8 cellular contexts compared by ENCODE assay signal in the genomic region with DNA sequence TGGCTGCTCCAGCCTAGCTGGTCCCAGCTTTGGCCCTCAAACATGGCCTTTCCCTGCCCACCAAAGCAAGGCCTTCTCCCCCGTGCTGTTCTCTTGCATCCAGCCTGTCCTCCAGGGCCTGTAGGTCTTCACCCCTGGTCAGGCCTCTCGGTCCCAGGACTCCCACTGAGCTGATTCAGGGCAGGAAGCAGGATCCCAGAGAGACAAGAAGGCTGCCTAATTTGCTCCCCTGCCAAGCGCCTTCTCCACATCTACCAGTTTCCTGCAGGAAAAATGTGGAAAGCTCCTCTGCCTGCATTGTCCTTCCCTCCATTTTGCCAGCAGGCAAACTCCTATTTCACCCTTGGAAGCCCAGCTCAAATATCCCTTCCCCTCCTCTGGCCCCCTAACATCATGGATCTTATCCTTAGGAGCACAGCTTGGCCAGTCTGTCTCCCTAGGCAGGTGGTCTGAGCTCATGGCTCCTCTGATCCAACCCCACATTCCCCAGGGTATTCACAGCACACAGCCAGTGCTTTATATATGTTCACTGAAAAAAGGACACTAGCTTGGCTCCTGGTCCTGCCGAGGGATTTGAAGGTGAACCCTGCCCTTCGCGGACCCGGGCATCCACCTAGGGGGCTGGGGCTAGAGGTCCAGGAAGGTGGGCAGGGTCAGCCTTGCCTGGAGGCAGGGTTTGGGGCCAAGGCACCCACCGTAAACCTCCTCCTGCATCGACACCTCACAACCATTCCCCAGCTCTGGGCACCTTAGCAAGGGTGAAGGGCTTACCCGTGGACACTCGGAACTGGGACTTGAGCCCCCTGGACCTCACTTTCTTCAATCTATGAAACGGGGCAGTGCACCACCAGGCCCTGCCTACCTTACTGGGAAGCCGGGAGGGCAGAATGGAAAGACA. TPM values are rescaled to one million over a fixed set of nuclear protein-coding genes. Genes with fewer than 3 reads are reported as not detected.
DNase-seq lines count a peak whose midpoint lies in the region; ATAC-seq and TF ChIP-seq lines count a peak whose summit lies in the region.

No MANE protein-coding gene starts in this region.

- H3K4me1 ChIP-seq in Loucy (ENCODE audit: insufficient read depth, low read length, poor library complexity, severe bottlenecking) (peaks cover 39% of the 10 kb centered on the region), breast epithelium (peaks cover 7 to 11% of the 10 kb centered on the region in 2 donors), mesendoderm (ENCODE audit: control insufficient read depth, low read depth, low read length) (peaks cover 11% of the 10 kb centered on the region), aorta (ENCODE audit: control insufficient read depth in 1 of 2, insufficient read depth in 2 of 2, low read length in 2 of 2) (peaks cover 0 to 1% of the 10 kb centered on the region in 2 donors)

- H3K36me3 Mint-ChIP-seq in CD4-positive, alpha-beta T cell (ENCODE audit: low read depth) = peaks cover 42% of the 10 kb centered on the region

- H2BK15ac ChIP-seq in mesendoderm (replicated peaks; ENCODE audit: low read depth) = no peak overlapping the region

- intact Hi-C loops in CD4-positive, alpha-beta T cell (cut with DNase I, micrococcal nuclease) = loop anchor here in 1 of 2 experiments (2.0 to 10.0 kb wide), 5 partner anchors 120 to 1342 kb away; a partner anchor contains a TSS
- intact Hi-C loops in breast epithelium (cut with DNase I; ENCODE audit: low total_unique reads) = no loop called here
- intact Hi-C loops in aorta (cut with DNase I) = loop anchor here in 1 of 2 donors (5.0 kb wide), 1 partner anchor 40 kb away; a partner anchor contains a TSS

- peaks cover 52% of the 10 kb centered on the region for H3K4me1 Mint-ChIP-seq in CD4-positive, alpha-beta T cell (ENCODE audit: low read depth)

- peaks cover 40% of the 10 kb centered on the region for H4K20me1 ChIP-seq in Loucy (ENCODE audit: insufficient read depth, low read length, poor library complexity, severe bottlenecking)

- peak overlapping the region; percentile 96 for H3K18ac ChIP-seq in mesendoderm (ENCODE audit: low read length)

- CTCF ChIA-PET in CD4-positive, alpha-beta T cell (lab: Charles Lee) = no interaction called here

- no peak overlapping the region for H3K27ac ChIP-seq in CD4-positive, alpha-beta T cell (ENCODE audit: low read depth, low read length)
- H3K27ac ChIP-seq in breast epithelium (peak overlapping the region; percentile 98 to 99), mesendoderm (ENCODE audit: low read depth, low read length) (peak overlapping the region; percentile 91), aorta (ENCODE audit: low read depth in 1 of 2, low read length in 2 of 2) (no peak overlapping the region)

- peaks cover 13% of the 10 kb centered on the region for H3K79me1 ChIP-seq in mesendoderm (ENCODE audit: low read length)

- H2BK120ac ChIP-seq in mesendoderm (ENCODE audit: low read depth, low read length) = peak overlapping the region; percentile 85

- H4K8ac ChIP-seq in mesendoderm (ENCODE audit: low read depth, low read length) = no peak overlapping the region

- H3K56ac ChIP-seq in mesendoderm (ENCODE audit: low read length) = peak overlapping the region; percentile 95

- H3K4me2 ChIP-seq in Loucy (ENCODE audit: low read depth, low read length, poor library complexity, severe bottlenecking) (peak overlapping the region; percentile 100), mesendoderm (ENCODE audit: low read length) (peak overlapping the region; percentile 85)

- H3K27me3 Mint-ChIP-seq in CD4-positive, alpha-beta T cell = no peaks in the 10 kb centered on the region

- no peaks in the 10 kb centered on the region for H3K9me3 ChIP-seq in CD4-positive, alpha-beta T cell (ENCODE audit: control insufficient read depth, low read length)
- H3K9me3 ChIP-seq in Loucy (ENCODE audit: insufficient read depth, low read depth, low read length) = no peaks in the 10 kb centered on the region
- no peaks in the 10 kb centered on the region for H3K9me3 ChIP-seq in breast epithelium
- H3K9me3 ChIP-seq in aorta (ENCODE audit: control insufficient read depth, low read length) = no peaks in the 10 kb centered on the region

- peak overlapping the region; percentile 95 for H3K4me3 Mint-ChIP-seq in CD4-positive, alpha-beta T cell

- peak overlapping the region; percentile 99 for H3K4ac ChIP-seq in mesendoderm (ENCODE audit: low read depth, low read length)

- no peaks in the 10 kb centered on the region for H3K27me3 ChIP-seq in CD4-positive, alpha-beta T cell (ENCODE audit: control insufficient read depth, insufficient read depth, low read length)
- H3K27me3 ChIP-seq in Loucy (ENCODE audit: insufficient read depth, low read length, poor library complexity, severe bottlenecking) (peaks cover 6% of the 10 kb centered on the region), breast epithelium (no peaks in the 10 kb centered on the region), mesendoderm (ENCODE audit: insufficient read depth, low read length, poor library complexity) (no peaks in the 10 kb centered on the region), aorta (ENCODE audit: control insufficient read depth in 1 of 2, insufficient read depth in 2 of 2, low read length in 1 of 2) (no peaks in the 10 kb centered on the region)

- peaks cover 9% of the 10 kb centered on the region for H3K36me3 ChIP-seq in Loucy (ENCODE audit: insufficient read depth, low read length)
- no peaks in the 10 kb centered on the region for H3K36me3 ChIP-seq in breast epithelium
- H3K36me3 ChIP-seq in mesendoderm (ENCODE audit: control insufficient read depth, insufficient read depth, low read length) = peaks cover 13% of the 10 kb centered on the region
- no peaks in the 10 kb centered on the region for H3K36me3 ChIP-seq in aorta (ENCODE audit: control insufficient read depth in 1 of 2, insufficient read depth in 2 of 2, low read length in 1 of 2)

- no peak for DNase-seq in CD4-positive, alpha-beta T cell
- DNase-seq in breast epithelium (ENCODE audit: low spot score in 2 of 2) (no peak), mesendoderm (peak; percentile 72), aorta (no peak), NCI-H2029 treated with DMSO at 0.1 percent for 48 hours (lab: John Stamatoyannopoulos, UW) (no peak)

- no peak for ATAC-seq in CD4-positive, alpha-beta T cell (ENCODE audit: poor library complexity)
- ATAC-seq in aorta (ENCODE audit: low FRiP score) (no peak), GM21717 (IDR thresholded peaks at IDR 0.05; ENCODE audit: unreplicated experiment) (no peak), HG03025 (IDR thresholded peaks at IDR 0.05; ENCODE audit: low FRiP score, unreplicated experiment) (no peak)

- H3K9ac ChIP-seq in Loucy (ENCODE audit: low read depth, low read length, poor library complexity, severe bottlenecking) (peak overlapping the region; percentile 99), mesendoderm (ENCODE audit: low read length) (peak overlapping the region; percentile 98)

- peak overlapping the region; percentile 98 for H3K27ac Mint-ChIP-seq in CD4-positive, alpha-beta T cell

- peak overlapping the region; percentile 66 for H4K5ac ChIP-seq in mesendoderm (ENCODE audit: low read length)

- no peak for TF ChIP-seq POLR2A in breast epithelium (IDR thresholded peaks at IDR 0.05)

- H2BK5ac ChIP-seq in mesendoderm (ENCODE audit: low read length) = peak overlapping the region; percentile 90

- H3K9me3 Mint-ChIP-seq in CD4-positive, alpha-beta T cell = no peaks in the 10 kb centered on the region

- H2AK5ac ChIP-seq in mesendoderm (ENCODE audit: low read length) = peak overlapping the region; percentile 65

- no peak for TF ChIP-seq CTCF in CD4-positive, alpha-beta T cell (IDR thresholded peaks at IDR 0.05)
- TF ChIP-seq CTCF in Loucy (conservative IDR thresholded peaks at IDR 0.05; ENCODE audit: low read length) = no peak
- no peak for TF ChIP-seq CTCF in breast epithelium (IDR thresholded peaks at IDR 0.05)

- peak overlapping the region; percentile 94 for H2AFZ ChIP-seq in Loucy (ENCODE audit: low read length)

- POLR2A ChIA-PET in CD4-positive, alpha-beta T cell (lab: Charles Lee) = interaction anchor here (1.1 to 2.0 kb wide), 4 partner anchors 11 to 467 kb away, joined by 3 to 7 read pairs (median 4); a partner anchor contains a TSS

- no CpG with 5 or more reads among the region's 13 CpGs for WGBS in mesendoderm (ENCODE audit: extremely low coverage, insufficient coverage, low lambda C conversion rate)
- WGBS in aorta, 2 donors = 21 to 22% methylated on average over 13 of the region's 13 CpGs

- H3K4me3 ChIP-seq in Loucy (ENCODE audit: low read length, poor library complexity, severe bottlenecking) = peak overlapping the region; percentile 94
- peak overlapping the region; percentile 77 to 95 (median 95) for H3K4me3 ChIP-seq in breast epithelium
- peak overlapping the region; percentile 67 for H3K4me3 ChIP-seq in mesendoderm (ENCODE audit: low read length)
- peak overlapping the region; percentile 79 to 86 for H3K4me3 ChIP-seq in aorta (ENCODE audit: low read length in 2 of 2)

- H3K23ac ChIP-seq in mesendoderm (ENCODE audit: low read length) = peak overlapping the region; percentile 61

- H3K9me2 ChIP-seq in Loucy (replicated peaks; ENCODE audit: low read depth, low read length) = no peaks in the 10 kb centered on the region

- H3K79me2 ChIP-seq in Loucy (ENCODE audit: insufficient read depth, low read length) = peaks cover 67% of the 10 kb centered on the region
- H3K79me2 ChIP-seq in mesendoderm (ENCODE audit: control insufficient read depth, insufficient read depth, low read length) = peaks cover 54% of the 10 kb centered on the region

- 0 out of 2 replicates have a peak, but pooled peaks cover 3% of the 10 kb centered on the region for H3F3A ChIP-seq in Loucy (ENCODE audit: low read depth)

RNA-seq across cellular contexts. Expression of a gene that starts 1.0 kb away (rescaled TPM):
- total RNA-seq in CD4-positive, alpha-beta T cell = 10 to 100 TPM in 1 of 2 experiments, 1 to 10 TPM in 1; 9.0 to 11.7 TPM
- total RNA-seq in breast epithelium (10 to 100 TPM; 16.2 to 31.8 (median 28.2) TPM), aorta (10 to 100 TPM in 1 of 2 donors, 1 to 10 TPM in 1; 9.0 to 17.4 TPM)
- polyA plus RNA-seq in mesendoderm (2013, experiment 1 of 2) = 39.0 TPM
- 37.0 TPM for polyA plus RNA-seq in mesendoderm (2013, experiment 2 of 2)
- 10 to 100 TPM in 1 of 2 donors, 1 to 10 TPM in 1; 5.5 to 19.4 TPM for polyA plus RNA-seq in aorta

RNA-seq across cellular contexts. Expression of a gene that starts 1.3 kb away (rescaled TPM):
- total RNA-seq in CD4-positive, alpha-beta T cell = 100 to 1,000 TPM; 292 to 309 TPM
- total RNA-seq in breast epithelium (100 to 1,000 TPM; 165 to 224 (median 220) TPM), aorta (100 to 1,000 TPM; 176 to 184 TPM)
- 366 TPM for polyA plus RNA-seq in mesendoderm (2013, experiment 1 of 2)
- 366 TPM for polyA plus RNA-seq in mesendoderm (2013, experiment 2 of 2)
- polyA plus RNA-seq in aorta = 100 to 1,000 TPM in 1 of 2 donors, 10 to 100 TPM in 1; 74.8 to 207 TPM

RNA-seq across cellular contexts. Expression of a gene that starts 39.6 kb away (rescaled TPM):
- under 1 TPM; 0.28 to 0.77 TPM for total RNA-seq in CD4-positive, alpha-beta T cell
- 10 to 100 TPM; 12.2 to 19.3 (median 15.7) TPM for total RNA-seq in breast epithelium
- polyA plus RNA-seq in mesendoderm (2013, experiment 1 of 2) = 12.6 TPM
- polyA plus RNA-seq in mesendoderm (2013, experiment 2 of 2) = 12.0 TPM
- total RNA-seq in aorta = 10 to 100 TPM; 21.0 to 22.3 TPM
- 10 to 100 TPM; 11.4 to 21.5 TPM for polyA plus RNA-seq in aorta

RNA-seq across cellular contexts. Expression of a gene that starts 48.7 kb away (rescaled TPM):
- under 1 TPM; 0.30 to 0.36 TPM for total RNA-seq in CD4-positive, alpha-beta T cell
- total RNA-seq in breast epithelium (1 to 10 TPM; 2.7 to 4.7 (median 4.3) TPM), aorta (1 to 10 TPM; 3.0 to 3.5 TPM)
- polyA plus RNA-seq in mesendoderm (2013, experiment 1 of 2) = 1.3 TPM
- polyA plus RNA-seq in mesendoderm (2013, experiment 2 of 2) = 1.5 TPM
- polyA plus RNA-seq in aorta = under 1 TPM in 1 of 2 donors, not detected in 1; 0.49 TPM

Comparison
In these comparisons a context has a peak if more than half of its experiments do, and no peak if none do; other contexts are left out.
1. H3K27ac ChIP-seq: peak in breast epithelium (2 of 2) and mesendoderm (single experiment); none in CD4-positive, alpha-beta T cell (single experiment) and aorta (0 of 2).
2. RNA of a gene that starts 39.6 kb away (total RNA-seq): 21.0 to 22.3 TPM in aorta and 12.2 to 19.3 TPM in breast epithelium; 0.28 to 0.77 TPM in CD4-positive, alpha-beta T cell; every median in the first group is over 4 times any median in the second.
3. Peak in every context shown above with its lines, with median percentiles within 50 percentile points of each other: H3K4me3 ChIP-seq.